1 cellular context compared by ENCODE assay signal in the genomic region with DNA sequence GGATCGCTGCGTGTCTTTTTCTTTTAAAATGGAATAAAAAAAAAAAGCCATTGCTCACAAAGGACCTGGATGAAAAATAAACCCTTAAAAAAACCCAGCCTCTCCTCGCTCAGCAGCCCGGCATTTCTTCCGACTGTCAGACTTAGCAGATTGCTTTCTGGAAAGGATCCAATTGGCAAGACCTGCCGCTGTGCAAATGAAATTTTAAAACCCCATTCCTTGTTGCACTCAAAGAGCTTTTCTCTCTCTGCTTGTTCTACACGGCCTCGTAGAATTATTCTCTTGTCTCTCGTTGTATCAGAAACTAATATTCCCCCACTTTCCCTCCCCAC.
TF ChIP-seq lines count a peak whose summit lies in the region.

No MANE protein-coding gene starts in this region.

TF ChIP-seq in HepG2, 621 proteins besides CTCF, POLR2A, EP300 and RAD21 (continued from another document):
- TF ChIP-seq ZNF225 (CRISPR knock-in tag; IDR thresholded peaks at IDR 0.05) = no peak
- TF ChIP-seq, protein P1, sequence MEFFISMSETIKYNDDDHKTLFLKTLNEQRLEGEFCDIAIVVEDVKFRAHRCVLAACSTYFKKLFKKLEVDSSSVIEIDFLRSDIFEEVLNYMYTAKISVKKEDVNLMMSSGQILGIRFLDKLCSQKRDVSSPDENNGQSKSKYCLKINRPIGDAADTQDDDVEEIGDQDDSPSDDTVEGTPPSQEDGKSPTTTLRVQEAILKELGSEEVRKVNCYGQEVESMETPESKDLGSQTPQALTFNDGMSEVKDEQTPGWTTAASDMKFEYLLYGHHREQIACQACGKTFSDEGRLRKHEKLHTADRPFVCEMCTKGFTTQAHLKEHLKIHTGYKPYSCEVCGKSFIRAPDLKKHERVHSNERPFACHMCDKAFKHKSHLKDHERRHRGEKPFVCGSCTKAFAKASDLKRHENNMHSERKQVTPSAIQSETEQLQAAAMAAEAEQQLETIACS (CRISPR knock-in tag; IDR thresholded peaks at IDR 0.05) = no peak
- TF ChIP-seq ISL2 (CRISPR knock-in tag; IDR thresholded peaks at IDR 0.05) = no peak
- TF ChIP-seq THAP11 (CRISPR knock-in tag; IDR thresholded peaks at IDR 0.05) = no peak
- TF ChIP-seq, protein P2, sequence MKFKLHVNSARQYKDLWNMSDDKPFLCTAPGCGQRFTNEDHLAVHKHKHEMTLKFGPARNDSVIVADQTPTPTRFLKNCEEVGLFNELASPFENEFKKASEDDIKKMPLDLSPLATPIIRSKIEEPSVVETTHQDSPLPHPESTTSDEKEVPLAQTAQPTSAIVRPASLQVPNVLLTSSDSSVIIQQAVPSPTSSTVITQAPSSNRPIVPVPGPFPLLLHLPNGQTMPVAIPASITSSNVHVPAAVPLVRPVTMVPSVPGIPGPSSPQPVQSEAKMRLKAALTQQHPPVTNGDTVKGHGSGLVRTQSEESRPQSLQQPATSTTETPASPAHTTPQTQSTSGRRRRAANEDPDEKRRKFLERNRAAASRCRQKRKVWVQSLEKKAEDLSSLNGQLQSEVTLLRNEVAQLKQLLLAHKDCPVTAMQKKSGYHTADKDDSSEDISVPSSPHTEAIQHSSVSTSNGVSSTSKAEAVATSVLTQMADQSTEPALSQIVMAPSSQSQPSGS (CRISPR knock-in tag; IDR thresholded peaks at IDR 0.05) = no peak
- TF ChIP-seq ZNF883 (CRISPR knock-in tag; IDR thresholded peaks at IDR 0.05; ENCODE audit: not compliant biosample characterization) = no peak
- TF ChIP-seq ZNF367 (CRISPR knock-in tag; IDR thresholded peaks at IDR 0.05; ENCODE audit: borderline replicate concordance) = no peak
- no peak for TF ChIP-seq THAP7 (CRISPR knock-in tag; IDR thresholded peaks at IDR 0.05)
- TF ChIP-seq, protein P3, sequence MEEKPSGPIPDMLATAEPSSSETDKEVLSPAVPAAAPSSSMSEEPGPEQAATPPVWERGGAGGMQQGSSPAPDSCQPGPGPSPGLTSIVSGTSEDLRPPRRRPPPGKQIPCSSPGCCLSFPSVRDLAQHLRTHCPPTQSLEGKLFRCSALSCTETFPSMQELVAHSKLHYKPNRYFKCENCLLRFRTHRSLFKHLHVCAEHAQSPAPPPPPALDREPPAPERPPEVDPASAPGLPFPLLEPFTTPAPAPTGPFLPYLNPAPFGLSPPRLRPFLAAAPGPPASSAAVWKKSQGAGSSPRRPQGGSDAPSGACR (CRISPR knock-in tag; IDR thresholded peaks at IDR 0.05) = no peak
- no peak for TF ChIP-seq JDP2 (CRISPR knock-in tag; IDR thresholded peaks at IDR 0.05; ENCODE audit: borderline replicate concordance)
